31 cellular contexts compared by ENCODE assay signal in the genomic region with DNA sequence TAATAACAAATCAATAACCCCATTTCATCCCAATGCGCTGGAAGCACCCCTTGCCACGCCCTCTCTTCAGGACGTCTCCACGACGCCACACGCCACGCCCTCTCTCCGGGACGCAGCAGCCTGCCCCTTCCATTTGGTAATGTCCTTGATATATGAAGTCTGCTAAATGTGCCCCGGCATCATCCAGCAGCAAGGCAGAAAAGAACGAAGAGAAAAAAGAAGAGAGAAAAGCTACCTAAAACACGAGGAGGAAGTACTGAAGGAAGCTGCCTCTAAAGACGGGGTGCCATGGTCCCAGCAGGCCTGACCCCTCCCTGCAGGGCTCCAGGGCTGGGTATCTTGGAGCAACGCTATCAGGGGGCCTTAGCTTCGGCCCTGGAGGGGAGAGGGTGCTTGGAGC. TPM values are rescaled to one million over a fixed set of nuclear protein-coding genes. Genes with fewer than 3 reads are reported as not detected.
"Had no signal": no experiment of that assay in that cellular context is flagged by ENCODE, and none has a peak within 500 bp of the region (broad histone marks: within the 10 kb centered on the region; RNA-seq: fewer than 3 reads in every experiment).

No MANE protein-coding gene starts in this region.

- H3K9me3 ChIP-seq: heart right ventricle, left ventricle myocardium inferior, pancreas, right atrium auricular region, right lobe of liver, transverse colon, upper lobe of left lung, vagina had no signal

- H3K36me3 Mint-ChIP-seq: mesothelial cell of epicardium; naive B cell; natural killer cell; stimulated activated memory B cell treated with anti-CD40 and anti-IgM and Interleukin-4, amounts not matched to agents 10 μg/mL and 1 μg/mL and 100 μg/mL, for 72 hours had no signal

- H3K27ac ChIP-seq: heart right ventricle, hepatocyte, left ventricle myocardium inferior, pancreas, right atrium auricular region, right lobe of liver, transverse colon, upper lobe of left lung, vagina had no signal

- FAIRE-seq: pancreas had no signal

- H3K9me3 Mint-ChIP-seq: mesothelial cell of epicardium; natural killer cell; nephron progenitor cell; stimulated activated memory B cell treated with anti-CD40 and anti-IgM and Interleukin-4, amounts not matched to agents 10 μg/mL and 1 μg/mL and 100 μg/mL, for 72 hours; stimulated activated naive CD8-positive, alpha-beta T cell treated with anti-CD3 and anti-CD28 coated beads, Interleukin-15, amount 100 ng/mL, for 72 hours had no signal

- H3K4me1 ChIP-seq: heart right ventricle, left ventricle myocardium inferior, pancreas, right lobe of liver, upper lobe of left lung, vagina had no signal

- DNase-seq: heart right ventricle; islet precursor cell; kidney glomerular epithelial cell; left cardiac atrium; left ventricle myocardium inferior; mesendoderm; naive B cell; natural killer cell; nephron progenitor cell; pancreas; right lobe of liver; stimulated activated CD4-positive, alpha-beta T cell treated with anti-CD3 and anti-CD28 coated beads, Interleukin-1b, Interleukin-23, amount 100 ng/mL, for 48 hours; stimulated activated CD4-positive, alpha-beta T cell treated with anti-CD3 and anti-CD28 coated beads, Interleukin-2, amount 100 ng/mL, for 48 hours; stimulated activated CD4-positive, alpha-beta T cell treated with anti-CD3 and anti-CD28 coated beads, Interleukin-4, amount 100 ng/mL, for 4 hours; stimulated activated CD8-positive, alpha-beta memory T cell treated with anti-CD3 and anti-CD28 coated beads, Interleukin-4, amount 100 ng/mL, for 48 hours; stimulated activated naive CD4-positive, alpha-beta T cell treated with Interleukin-2 at 50 U/mL for 16 hours; stimulated activated naive CD8-positive, alpha-beta T cell treated with anti-CD3 and anti-CD28 coated beads, Interleukin-15, amount 100 ng/mL, for 72 hours; substantia nigra; transverse colon had no signal

- ATAC-seq: heart right ventricle; left cardiac atrium; natural killer cell; pancreas; right lobe of liver; stimulated activated memory B cell treated with anti-CD40 and anti-IgM and Interleukin-4, amounts not matched to agents 10 μg/mL and 1 μg/mL and 100 μg/mL, for 72 hours; stimulated activated naive CD8-positive, alpha-beta T cell treated with anti-CD3 and anti-CD28 coated beads, Interleukin-15, amount 100 ng/mL, for 72 hours had no signal

- H3K4me3 ChIP-seq: heart right ventricle, hepatocyte, left ventricle myocardium inferior, lung, pancreas, right atrium auricular region, right lobe of liver, smooth muscle cell, transverse colon, upper lobe of left lung, vagina had no signal

- H3K4me1 Mint-ChIP-seq: natural killer cell had no signal

- H3K79me2 ChIP-seq: hepatocyte had no signal

- H3K4me2 ChIP-seq: hepatocyte, smooth muscle cell had no signal

- H3K27me3 ChIP-seq: hepatocyte, pancreas, right atrium auricular region, right lobe of liver, transverse colon, upper lobe of left lung, vagina had no signal

- H3K4me3 Mint-ChIP-seq: mesothelial cell of epicardium; naive B cell; natural killer cell; nephron progenitor cell; stimulated activated memory B cell treated with anti-CD40 and anti-IgM and Interleukin-4, amounts not matched to agents 10 μg/mL and 1 μg/mL and 100 μg/mL, for 72 hours; stimulated activated naive CD8-positive, alpha-beta T cell treated with anti-CD3 and anti-CD28 coated beads, Interleukin-15, amount 100 ng/mL, for 72 hours had no signal

- H3K36me3 ChIP-seq: heart right ventricle, left ventricle myocardium inferior, pancreas, right atrium auricular region, right lobe of liver, transverse colon, upper lobe of left lung, vagina had no signal

- H2AFZ ChIP-seq: hepatocyte had no signal

- H3K27ac Mint-ChIP-seq: mesothelial cell of epicardium; naive B cell; natural killer cell; nephron progenitor cell; stimulated activated memory B cell treated with anti-CD40 and anti-IgM and Interleukin-4, amounts not matched to agents 10 μg/mL and 1 μg/mL and 100 μg/mL, for 72 hours; stimulated activated naive CD8-positive, alpha-beta T cell treated with anti-CD3 and anti-CD28 coated beads, Interleukin-15, amount 100 ng/mL, for 72 hours had no signal

RNA-seq across cellular contexts. Expression of a gene that starts 41.8 kb away (rescaled TPM):
- total RNA-seq: left cardiac atrium, left ventricle myocardium inferior, lower leg skin, mesothelial cell of epicardium, mononuclear cell, natural killer cell, pulmonary artery endothelial cell, renal cortical epithelial cell, right atrium auricular region, right lobe of liver, smooth muscle cell, vagina had no signal
- polyA plus RNA-seq: heart right ventricle, hepatocyte, smooth muscle cell had no signal
